Comparison of ENCODE assay signal across 11 cellular contexts in genomic region chr13:33722216-33722900, GRCh38.
DNase-seq lines count a peak whose midpoint lies in the region; ATAC-seq and TF ChIP-seq lines count a peak whose summit lies in the region.
"Had no signal": no experiment of that assay in that cellular context is flagged by ENCODE, and none has a peak within 500 bp of the region (broad histone marks: within the 10 kb centered on the region; RNA-seq: fewer than 3 reads in every experiment).

No MANE protein-coding gene starts in this region.

- H3K27me3 Mint-ChIP-seq in chondrocyte (ENCODE audit: low read depth): no peaks in the 10 kb centered on the region

- H3K4me3 ChIP-seq in rectal smooth muscle tissue (ENCODE audit: low read length): no peak overlapping the region
- H3K4me3 ChIP-seq: Peyer's patch had no signal

- no peaks in the 10 kb centered on the region for H3K27me3 ChIP-seq in rectal smooth muscle tissue (ENCODE audit: control insufficient read depth, insufficient read depth, low read length)
- H3K27me3 ChIP-seq: Peyer's patch had no signal

- H3K4me1 ChIP-seq in rectal smooth muscle tissue (ENCODE audit: control insufficient read depth, insufficient read depth, low read length): peaks cover 22% of the 10 kb centered on the region

- peaks cover 45% of the 10 kb centered on the region for H3K4me1 Mint-ChIP-seq in chondrocyte (ENCODE audit: low read depth)

- H3K36me3 Mint-ChIP-seq in chondrocyte (ENCODE audit: low read depth): no peaks in the 10 kb centered on the region
- H3K36me3 Mint-ChIP-seq: memory B cell had no signal

- peak overlapping the region; percentile 31 for H3K27ac ChIP-seq in rectal smooth muscle tissue (ENCODE audit: low read depth, low read length)

- peak; percentile 42 for ATAC-seq in GM18867 (IDR thresholded peaks at IDR 0.05; ENCODE audit: unreplicated experiment)
- peak; percentile 37 for ATAC-seq in HG03378 (IDR thresholded peaks at IDR 0.05; ENCODE audit: unreplicated experiment)
- no peak for ATAC-seq in HG02678 (IDR thresholded peaks at IDR 0.05; ENCODE audit: unreplicated experiment)
- no peak for ATAC-seq in GM21381 (IDR thresholded peaks at IDR 0.05; ENCODE audit: unreplicated experiment)

- peaks cover 12% of the 10 kb centered on the region for H3K9me3 Mint-ChIP-seq in chondrocyte (ENCODE audit: low read depth)
- H3K9me3 Mint-ChIP-seq: memory B cell had no signal

- H3K4me3 Mint-ChIP-seq in chondrocyte (ENCODE audit: unreplicated experiment): no peak overlapping the region
- H3K4me3 Mint-ChIP-seq: memory B cell had no signal

- H3K9ac ChIP-seq in rectal smooth muscle tissue (ENCODE audit: low read length): no peak overlapping the region

- TF ChIP-seq CTCF in chondrocyte (IDR thresholded peaks at IDR 0.05): no peak

- DNase-seq in chondrocyte (ENCODE audit: low spot score) (no peak), NCI-H774 (lab: John Stamatoyannopoulos, UW) (no peak)
- DNase-seq in effector CD8-positive, alpha-beta T cell (lab: John Stamatoyannopoulos, UW): no peak
- DNase-seq: anterior cingulate cortex, Peyer's patch had no signal

- peak overlapping the region; percentile 74 for H3K27ac Mint-ChIP-seq in chondrocyte (ENCODE audit: unreplicated experiment)
- H3K27ac Mint-ChIP-seq: memory B cell had no signal

- no peaks in the 10 kb centered on the region for H3K36me3 ChIP-seq in rectal smooth muscle tissue (ENCODE audit: control insufficient read depth, insufficient read depth, low read length)
- H3K36me3 ChIP-seq: Peyer's patch had no signal

Comparison
In these comparisons a context has a peak if more than half of its experiments do, and no peak if none do; other contexts are left out.
1. ATAC-seq: peak in GM18867 (single experiment) and HG03378 (single experiment); none in HG02678 (single experiment) and GM21381 (single experiment).